In genomic region chr2:74552914-74553811, GRCh38 we compare ENCODE assay signal across 8 cellular contexts. TPM values are rescaled to one million over a fixed set of nuclear protein-coding genes. Genes with fewer than 3 reads are reported as not detected.
DNase-seq lines count a peak whose midpoint lies in the region; ATAC-seq, FAIRE-seq and TF ChIP-seq lines count a peak whose summit lies in the region.

No MANE protein-coding gene starts in this region.

- no peaks in the 10 kb centered on the region for H3K9me3 Mint-ChIP-seq in activated CD4-positive, alpha-beta memory T cell treated with anti-CD3 and anti-CD28 coated beads for 36 hours

- H3K4me1 ChIP-seq in iPS-18a (ENCODE audit: control insufficient read depth, low read depth, low read length) = peaks cover 10% of the 10 kb centered on the region
- H3K4me1 ChIP-seq in stomach smooth muscle (ENCODE audit: control insufficient read depth, insufficient read depth, low read length) = peaks cover 40% of the 10 kb centered on the region

- FAIRE-seq in GM19239 (lab: Jason Lieb, UNC) = peak; percentile 68

- POLR2A ChIA-PET in activated CD4-positive, alpha-beta memory T cell treated with anti-CD3 and anti-CD28 coated beads for 36 hours (lab: Charles Lee) = interaction anchor here (1.8 kb wide), 1 partner anchor 14 kb away, joined by 5 read pairs; no protein-coding TSS in a partner anchor

- H3K27me3 ChIP-seq in iPS-18a (ENCODE audit: control insufficient read depth, insufficient read depth, low read length) (peaks cover 49% of the 10 kb centered on the region), stomach smooth muscle (ENCODE audit: control insufficient read depth in 1 of 2, insufficient read depth in 2 of 2, low read length in 2 of 2) (peaks cover 0 to 18% of the 10 kb centered on the region in 2 donors)

- peaks cover 4% of the 10 kb centered on the region for H3K36me3 Mint-ChIP-seq in activated CD4-positive, alpha-beta memory T cell treated with anti-CD3 and anti-CD28 coated beads for 36 hours

- CTCF ChIA-PET in activated CD4-positive, alpha-beta memory T cell treated with anti-CD3 and anti-CD28 coated beads for 36 hours (lab: Charles Lee) = interaction anchor here (1.3 kb wide), 1 partner anchor 8 kb away, joined by 3 read pairs; no protein-coding TSS in a partner anchor

- H3K4me3 ChIP-seq in AG09309 (ENCODE audit: control insufficient read depth, low read depth, low read length) (peak overlapping the region; percentile 94), iPS-18a (ENCODE audit: low read length) (peak overlapping the region; percentile 87), stomach smooth muscle (ENCODE audit: low read length in 2 of 2) (peak overlapping the region; percentile 25 to 85)

- no peaks in the 10 kb centered on the region for H3K9me3 ChIP-seq in iPS-18a (ENCODE audit: control insufficient read depth, low read depth, low read length)
- no peaks in the 10 kb centered on the region for H3K9me3 ChIP-seq in stomach smooth muscle (ENCODE audit: control insufficient read depth in 2 of 2, low read length in 2 of 2)

- DNase-seq in AG09309 (ENCODE audit: low read depth) (no peak), GM19239 (ENCODE audit: insufficient read length, low spot score) (no peak), NCI-H187 treated with DMSO at 0.1 percent for 48 hours (lab: John Stamatoyannopoulos, UW) (no peak), NCI-H2107 treated with DMSO at 0.1 percent for 48 hours (lab: John Stamatoyannopoulos, UW; ENCODE audit: unreplicated experiment) (no peak)
- no peak for DNase-seq in activated CD4-positive, alpha-beta memory T cell treated with anti-CD3 and anti-CD28 coated beads for 36 hours

- H3K9ac ChIP-seq in iPS-18a (ENCODE audit: low read length) = peak overlapping the region; percentile 38
- H3K9ac ChIP-seq in stomach smooth muscle (ENCODE audit: low read length in 2 of 2) = peak overlapping the region; percentile 16 to 36

- no peak for ATAC-seq in HG03280 (IDR thresholded peaks at IDR 0.05; ENCODE audit: unreplicated experiment)

- H3K4me1 Mint-ChIP-seq in activated CD4-positive, alpha-beta memory T cell treated with anti-CD3 and anti-CD28 coated beads for 36 hours (ENCODE audit: low read depth) = peaks cover 13% of the 10 kb centered on the region

- H3K27ac Mint-ChIP-seq in activated CD4-positive, alpha-beta memory T cell treated with anti-CD3 and anti-CD28 coated beads for 36 hours = no peak overlapping the region

- peaks cover 13% of the 10 kb centered on the region for H3K27me3 Mint-ChIP-seq in activated CD4-positive, alpha-beta memory T cell treated with anti-CD3 and anti-CD28 coated beads for 36 hours

- TF ChIP-seq CTCF in AG09309 (IDR thresholded peaks at IDR 0.05; ENCODE audit: control insufficient read depth, insufficient read depth, low read depth, low read length, missing control alignments) = no peak

- no peaks in the 10 kb centered on the region for H3K36me3 ChIP-seq in iPS-18a (ENCODE audit: control insufficient read depth, low read depth, low read length)
- no peaks in the 10 kb centered on the region for H3K36me3 ChIP-seq in stomach smooth muscle (ENCODE audit: control insufficient read depth in 2 of 2, insufficient read depth in 2 of 2, low read length in 2 of 2)

- intact Hi-C loops in activated CD4-positive, alpha-beta memory T cell treated with anti-CD3 and anti-CD28 coated beads for 36 hours (cut with micrococcal nuclease) = no loop called here

- H3K27ac ChIP-seq in iPS-18a (ENCODE audit: low read length) (no peak overlapping the region), stomach smooth muscle (ENCODE audit: low read length) (no peak overlapping the region)

- peak overlapping the region; percentile 61 for H3K4me3 Mint-ChIP-seq in activated CD4-positive, alpha-beta memory T cell treated with anti-CD3 and anti-CD28 coated beads for 36 hours

RNA-seq across cellular contexts. Expression of gene LOXL3, which starts 0.6 kb away (rescaled TPM):
- 1 to 10 TPM in 1 of 2 experiments, under 1 TPM in 1; 0.90 to 1.1 TPM for total RNA-seq in activated CD4-positive, alpha-beta memory T cell treated with anti-CD3 and anti-CD28 coated beads for 36 hours

RNA-seq across cellular contexts. Expression of gene DOK1, which starts 1.4 kb away (rescaled TPM):
- total RNA-seq in activated CD4-positive, alpha-beta memory T cell treated with anti-CD3 and anti-CD28 coated beads for 36 hours = 10 to 100 TPM; 23.1 to 24.5 TPM

RNA-seq across cellular contexts. Expression of gene HTRA2, which starts 23.4 kb away (rescaled TPM):
- total RNA-seq in activated CD4-positive, alpha-beta memory T cell treated with anti-CD3 and anti-CD28 coated beads for 36 hours = 10 to 100 TPM; 70.6 to 72.3 TPM

RNA-seq across cellular contexts. Expression of gene AUP1, which starts 23.7 kb away (rescaled TPM):
- 10 to 100 TPM; 92.1 to 98.0 TPM for total RNA-seq in activated CD4-positive, alpha-beta memory T cell treated with anti-CD3 and anti-CD28 coated beads for 36 hours

RNA-seq across cellular contexts. Expression of gene DQX1, which starts 27.1 kb away (rescaled TPM):
- total RNA-seq in activated CD4-positive, alpha-beta memory T cell treated with anti-CD3 and anti-CD28 coated beads for 36 hours = under 1 TPM; 0.33 to 0.56 TPM
